12 cellular contexts compared by ENCODE assay signal in the genomic region with DNA sequence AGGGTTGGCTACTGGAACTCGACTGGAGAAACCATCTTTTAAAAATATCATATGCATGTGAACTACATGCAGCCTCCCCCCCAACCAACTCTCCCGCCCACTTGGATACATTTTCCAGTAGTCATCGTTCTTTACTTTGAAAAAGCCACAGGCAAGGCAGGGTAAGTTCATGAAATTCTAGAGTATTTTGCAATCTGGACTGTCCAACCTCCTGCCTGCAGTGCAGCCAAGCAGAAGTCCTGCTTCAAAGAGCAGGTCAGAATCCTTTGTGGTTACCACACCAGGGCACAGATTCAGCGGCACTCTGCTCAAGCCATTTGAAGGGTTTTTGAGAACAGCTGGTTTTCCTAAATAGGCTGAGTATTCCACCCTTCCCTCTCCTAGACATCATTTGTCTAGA. TPM values are rescaled to one million over a fixed set of nuclear protein-coding genes. Genes with fewer than 3 reads are reported as not detected.
A peak's percentile ranks its signal among the peaks of the same experiment; 100 is the strongest.
DNase-seq lines count a peak whose midpoint lies in the region; ATAC-seq and TF ChIP-seq lines count a peak whose summit lies in the region.
"Had no signal": no experiment of that assay in that cellular context is flagged by ENCODE, and none has a peak within 500 bp of the region (broad histone marks: within the 10 kb centered on the region; RNA-seq: fewer than 3 reads in every experiment).

No MANE protein-coding gene starts in this region.

- H3K4me3 Mint-ChIP-seq in neural progenitor cell (peak overlapping the region; percentile 54), mesothelial cell of epicardium (no peak overlapping the region)
- H3K4me3 Mint-ChIP-seq in CD8-positive, alpha-beta memory T cell = no peak overlapping the region
- H3K4me3 Mint-ChIP-seq: activated CD4-positive, alpha-beta memory T cell treated with anti-CD3 and anti-CD28 coated beads, Interleukin-2, amount 10 ng/mL, durations not matched to agents 7 days and 5 days had no signal

- no peaks in the 10 kb centered on the region for H4K20me1 ChIP-seq in neural progenitor cell (ENCODE audit: low read depth)

- CTCF ChIA-PET in CD8-positive, alpha-beta memory T cell (lab: Charles Lee) = interaction anchor here (2.3 kb wide), 1 partner anchor 9 kb away, joined by 6 read pairs; no protein-coding TSS in a partner anchor

- H3K36me3 ChIP-seq in neural progenitor cell = no peaks in the 10 kb centered on the region
- no peaks in the 10 kb centered on the region for H3K36me3 ChIP-seq in CD8-positive, alpha-beta memory T cell (ENCODE audit: insufficient read depth, low read length)

- no peak overlapping the region for H3K27ac ChIP-seq in neural progenitor cell
- H3K27ac ChIP-seq in CD8-positive, alpha-beta memory T cell (ENCODE audit: low read depth, low read length) = no peak overlapping the region

- ATAC-seq in GM18511 (IDR thresholded peaks at IDR 0.05; ENCODE audit: unreplicated experiment) = no peak

- H3K27ac Mint-ChIP-seq in neural progenitor cell (peak overlapping the region; percentile 80), mesothelial cell of epicardium (no peak overlapping the region)
- no peak overlapping the region for H3K27ac Mint-ChIP-seq in CD8-positive, alpha-beta memory T cell
- H3K27ac Mint-ChIP-seq: activated CD4-positive, alpha-beta memory T cell treated with anti-CD3 and anti-CD28 coated beads, Interleukin-2, amount 10 ng/mL, durations not matched to agents 7 days and 5 days had no signal

- H3K4me2 ChIP-seq in neural progenitor cell = peak overlapping the region; percentile 12

- no peaks in the 10 kb centered on the region for H3K36me3 Mint-ChIP-seq in neural progenitor cell
- H3K36me3 Mint-ChIP-seq in mesothelial cell of epicardium = no peaks in the 10 kb centered on the region
- no peaks in the 10 kb centered on the region for H3K36me3 Mint-ChIP-seq in CD8-positive, alpha-beta memory T cell

- peaks cover 21% of the 10 kb centered on the region for H3K4me1 Mint-ChIP-seq in neural progenitor cell
- H3K4me1 Mint-ChIP-seq in mesothelial cell of epicardium = peaks cover 16% of the 10 kb centered on the region
- H3K4me1 Mint-ChIP-seq in CD8-positive, alpha-beta memory T cell = no peaks in the 10 kb centered on the region
- H3K4me1 Mint-ChIP-seq: activated CD4-positive, alpha-beta memory T cell treated with anti-CD3 and anti-CD28 coated beads, Interleukin-2, amount 10 ng/mL, durations not matched to agents 7 days and 5 days had no signal

- no peaks in the 10 kb centered on the region for H3F3A ChIP-seq in neural progenitor cell (ENCODE audit: low read depth)

- H3K4me3 ChIP-seq in choroid plexus epithelial cell (ENCODE audit: low read depth, low read length) (no peak overlapping the region), neural progenitor cell (no peak overlapping the region)
- no peak overlapping the region for H3K4me3 ChIP-seq in CD8-positive, alpha-beta memory T cell (ENCODE audit: low read length)

- peaks cover 15% of the 10 kb centered on the region for H3K4me1 ChIP-seq in neural progenitor cell
- H3K4me1 ChIP-seq in CD8-positive, alpha-beta memory T cell (ENCODE audit: insufficient read depth, low read length) = no peaks in the 10 kb centered on the region

- no peaks in the 10 kb centered on the region for H3K9me3 Mint-ChIP-seq in neural progenitor cell
- no peaks in the 10 kb centered on the region for H3K9me3 Mint-ChIP-seq in mesothelial cell of epicardium
- no peaks in the 10 kb centered on the region for H3K9me3 Mint-ChIP-seq in CD8-positive, alpha-beta memory T cell
- H3K9me3 Mint-ChIP-seq: activated CD4-positive, alpha-beta memory T cell treated with anti-CD3 and anti-CD28 coated beads, Interleukin-2, amount 10 ng/mL, durations not matched to agents 7 days and 5 days had no signal

- H3K79me2 ChIP-seq in neural progenitor cell (ENCODE audit: low read depth) = no peaks in the 10 kb centered on the region

- POLR2A ChIA-PET in CD8-positive, alpha-beta memory T cell (lab: Charles Lee) = no interaction called here

- no peaks in the 10 kb centered on the region for H3K9me3 ChIP-seq in neural progenitor cell (ENCODE audit: low read depth)
- no peaks in the 10 kb centered on the region for H3K9me3 ChIP-seq in CD8-positive, alpha-beta memory T cell (ENCODE audit: low read length)

- DNase-seq in CD1c-positive myeloid dendritic cell (ENCODE audit: extremely low spot score) = peak; percentile 72
- peak; percentile 61 for DNase-seq in MV-4-11 (lab: John Stamatoyannopoulos, UW)
- DNase-seq in choroid plexus epithelial cell (ENCODE audit: low read depth) = peak; percentile 97
- peak; percentile 26 for DNase-seq in neural progenitor cell (ENCODE audit: low spot score)
- no peak for DNase-seq in mesothelial cell of epicardium (ENCODE audit: low spot score in 2 of 2, unreplicated experiment in 2 of 2)
- no peak for DNase-seq in COR-L47 (lab: John Stamatoyannopoulos, UW)
- no peak for DNase-seq in CD8-positive, alpha-beta memory T cell
- DNase-seq: activated CD4-positive, alpha-beta memory T cell treated with anti-CD3 and anti-CD28 coated beads, Interleukin-2, amount 10 ng/mL, durations not matched to agents 7 days and 5 days; kidney; NCI-H82 had no signal

- no peak overlapping the region for H3K9ac ChIP-seq in neural progenitor cell

- H2AFZ ChIP-seq in neural progenitor cell (replicated peaks) = no peak overlapping the region

- TF ChIP-seq CTCF in choroid plexus epithelial cell (conservative IDR thresholded peaks at IDR 0.05; ENCODE audit: low read depth, low read length) (no peak), neural progenitor cell (IDR thresholded peaks at IDR 0.05) (no peak), mesothelial cell of epicardium (IDR thresholded peaks at IDR 0.05; ENCODE audit: unreplicated experiment) (no peak)

- H3K27me3 Mint-ChIP-seq in neural progenitor cell (ENCODE audit: insufficient read depth, low read depth) (peaks cover 6% of the 10 kb centered on the region), mesothelial cell of epicardium (ENCODE audit: low read depth) (no peaks in the 10 kb centered on the region)
- H3K27me3 Mint-ChIP-seq in CD8-positive, alpha-beta memory T cell = peaks cover 3 to 26% of the 10 kb centered on the region in 2 donors

- H3K27me3 ChIP-seq in neural progenitor cell = no peaks in the 10 kb centered on the region
- no peaks in the 10 kb centered on the region for H3K27me3 ChIP-seq in CD8-positive, alpha-beta memory T cell (ENCODE audit: insufficient read depth, low read length, poor library complexity, severe bottlenecking)

RNA-seq across cellular contexts. Expression of a gene that starts 12.1 kb away (rescaled TPM):
- not detected in 2 replicates for total RNA-seq in neural progenitor cell (ENCODE audit: low replicate concordance)
- total RNA-seq in mesothelial cell of epicardium = 2.1 to 2.4 TPM (median 2.2 TPM) in 3 replicates
- not detected for total RNA-seq in CD8-positive, alpha-beta memory T cell
- polyA plus RNA-seq in CD8-positive, alpha-beta memory T cell = not detected
- total RNA-seq: activated CD4-positive, alpha-beta memory T cell treated with anti-CD3 and anti-CD28 coated beads, Interleukin-2, amount 10 ng/mL, durations not matched to agents 7 days and 5 days; cerebellum had no signal

Comparison
In these comparisons a context has a peak if more than half of its experiments do, and no peak if none do; other contexts are left out.
1. DNase-seq: peak in CD1c-positive myeloid dendritic cell (single experiment), MV-4-11 (single experiment), choroid plexus epithelial cell (single experiment) and neural progenitor cell (single experiment); none in mesothelial cell of epicardium (0 of 2), COR-L47 (single experiment) and CD8-positive, alpha-beta memory T cell (0 of 5).